Comparison of ENCODE assay signal across 16 cellular contexts in the genomic region with DNA sequence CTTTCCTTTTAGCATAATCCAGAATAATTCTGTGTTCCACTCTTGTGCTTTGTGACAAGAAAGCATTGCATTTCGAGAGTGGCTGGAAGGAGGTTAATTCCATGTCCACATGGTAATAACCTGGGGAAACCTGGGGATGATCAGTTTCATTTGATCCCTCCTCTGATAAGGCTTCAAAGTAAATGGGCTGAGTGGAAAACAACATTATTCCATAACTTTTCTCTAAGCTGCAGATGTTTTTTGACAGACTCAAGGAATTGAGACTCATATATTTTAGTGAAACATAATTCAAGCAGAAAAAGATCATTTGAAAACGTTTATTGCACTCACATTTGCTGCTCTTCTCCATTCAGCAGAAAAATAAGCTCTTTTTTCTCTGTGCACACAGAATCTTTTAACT. TPM values are rescaled to one million over a fixed set of nuclear protein-coding genes. Genes with fewer than 3 reads are reported as not detected.
DNase-seq lines count a peak whose midpoint lies in the region; ATAC-seq and TF ChIP-seq lines count a peak whose summit lies in the region.
"Had no signal": no experiment of that assay in that cellular context is flagged by ENCODE, and none has a peak within 500 bp of the region (broad histone marks: within the 10 kb centered on the region; RNA-seq: fewer than 3 reads in every experiment).

No MANE protein-coding gene starts in this region.

- ATAC-seq in GM23338, result no peak
- ATAC-seq: HCT116 had no signal

- H3K9me3 ChIP-seq in HEK293 (ENCODE audit: control insufficient read depth, insufficient read depth, low read depth, low read length), result no peaks in the 10 kb centered on the region
- H3K9me3 ChIP-seq in prostate gland, result no peaks in the 10 kb centered on the region

- H3F3A ChIP-seq in GM23338 (replicated peaks; ENCODE audit: low read depth), result no peaks in the 10 kb centered on the region

- H3K4me3 ChIP-seq in GM23338 (no peak overlapping the region), HEK293 (ENCODE audit: low read depth, low read length) (no peak overlapping the region), prostate gland (no peak overlapping the region)
- H3K4me3 ChIP-seq: GM23248 had no signal

- no peaks in the 10 kb centered on the region for H4K20me1 ChIP-seq in GM23338 (replicated peaks; ENCODE audit: insufficient read depth)

- H3K4me1 Mint-ChIP-seq in GM23338 (peaks cover 19% of the 10 kb centered on the region), brain (peaks cover 68% of the 10 kb centered on the region)
- H3K4me1 Mint-ChIP-seq: CD4-positive, alpha-beta memory T cell had no signal

- H3K79me2 ChIP-seq in GM23338 (replicated peaks; ENCODE audit: insufficient read depth), result no peaks in the 10 kb centered on the region

- no peak overlapping the region for H3K4me3 Mint-ChIP-seq in GM23338
- H3K4me3 Mint-ChIP-seq in brain, result peak overlapping the region in 1 of 5 experiments; percentile 22
- H3K4me3 Mint-ChIP-seq: CD4-positive, alpha-beta memory T cell; H9; HFFc6 had no signal

- 24% methylated on average over 2 of the region's 2 CpGs for WGBS in prostate gland

- H3K27ac ChIP-seq in GM23338 (ENCODE audit: low read depth) (no peak overlapping the region), HEK293 (ENCODE audit: extremely low read depth, low read depth, low read length) (no peak overlapping the region), prostate gland (no peak overlapping the region)
- H3K27ac ChIP-seq: GM23248 had no signal

- no peak for TF ChIP-seq POLR2A in prostate gland (IDR thresholded peaks at IDR 0.05)

- H3K36me3 Mint-ChIP-seq in GM23338 (ENCODE audit: low read depth) (no peaks in the 10 kb centered on the region), brain (no peaks in the 10 kb centered on the region)
- H3K36me3 Mint-ChIP-seq: CD4-positive, alpha-beta memory T cell had no signal

- H3K4me1 ChIP-seq in GM23338 (ENCODE audit: insufficient read depth), result peaks cover 15% of the 10 kb centered on the region
- H3K4me1 ChIP-seq in HEK293 (ENCODE audit: control insufficient read depth, insufficient read depth, low read length), result peaks cover 12% of the 10 kb centered on the region; the same call in 1 of the 2 replicates
- H3K4me1 ChIP-seq in prostate gland (replicated peaks), result no peaks in the 10 kb centered on the region

- H3K27ac Mint-ChIP-seq in GM23338 (no peak overlapping the region), brain (peak overlapping the region in 3 of 5 experiments; percentile 4 to 53 (median 18))
- H3K27ac Mint-ChIP-seq: CD4-positive, alpha-beta memory T cell; HFFc6 had no signal

- no peaks in the 10 kb centered on the region for H3K9me2 ChIP-seq in GM23338 (ENCODE audit: insufficient read depth)

- H2AFZ ChIP-seq in GM23338, result 0 out of 2 replicates have a peak overlapping the region, but pooled peaks have one; percentile 2
- H2AFZ ChIP-seq: GM23248 had no signal

- POLR2A ChIA-PET in HEK293 (lab: Yijun Ruan, JAX), result no interaction called here

- H3K4me2 ChIP-seq in GM23338, result no peak overlapping the region

- H3K36me3 ChIP-seq in GM23338 (ENCODE audit: insufficient read depth), result no peaks in the 10 kb centered on the region
- no peaks in the 10 kb centered on the region for H3K36me3 ChIP-seq in HEK293 (ENCODE audit: control insufficient read depth in 2 of 2, insufficient read depth in 1 of 2, low read length in 2 of 2)
- H3K36me3 ChIP-seq in prostate gland, result no peaks in the 10 kb centered on the region

- H3K27me3 Mint-ChIP-seq in GM23338 (ENCODE audit: insufficient read depth, low read depth, poor library complexity), result no peaks in the 10 kb centered on the region
- H3K27me3 Mint-ChIP-seq in brain, result no peaks in the 10 kb centered on the region
- H3K27me3 Mint-ChIP-seq: CD4-positive, alpha-beta memory T cell had no signal

- no peaks in the 10 kb centered on the region for H3K27me3 ChIP-seq in GM23338 (ENCODE audit: insufficient read depth)
- no peaks in the 10 kb centered on the region for H3K27me3 ChIP-seq in prostate gland (replicated peaks; ENCODE audit: insufficient read depth)

- CTCF ChIA-PET in HEK293 (lab: Yijun Ruan, JAX), result interaction anchor here (0.6 kb wide), 1 partner anchor 9 kb away, joined by 3 read pairs; no protein-coding TSS in a partner anchor

- intact Hi-C loops in prostate gland (cut with DNase I), result no loop called here

- TF ChIP-seq CTCF in GM23338 (conservative IDR thresholded peaks at IDR 0.05; ENCODE audit: low read depth in 2 of 2), result no peak
- TF ChIP-seq CTCF in HEK293 (tag by site-specific recombination; IDR thresholded peaks at IDR 0.05), result no peak
- TF ChIP-seq CTCF in brain (conservative IDR thresholded peaks at IDR 0.05), result no peak
- TF ChIP-seq CTCF in prostate gland (IDR thresholded peaks at IDR 0.05), result no peak

- H3K9me3 Mint-ChIP-seq in GM23338 (no peaks in the 10 kb centered on the region), brain (no peaks in the 10 kb centered on the region)
- H3K9me3 Mint-ChIP-seq: H9 had no signal

- DNase-seq in GM23338 (ENCODE audit: low spot score) (no peak), DMS153 treated with DMSO at 0.1 percent for 48 hours (lab: John Stamatoyannopoulos, UW; ENCODE audit: unreplicated experiment) (no peak), medulla oblongata (ENCODE audit: extremely low spot score) (no peak), prostate gland (ENCODE audit: low spot score) (no peak)
- DNase-seq: C1 segment of cervical spinal cord; Calu3; CD4-positive, alpha-beta memory T cell; COR-L47; DND-41; GM23248; H9; HFFc6 had no signal

TF ChIP-seq in GM23338, 12 proteins besides CTCF, POLR2A, EP300 and RAD21 (continues in another document):
- TF ChIP-seq STAT1 (IDR thresholded peaks at IDR 0.05; ENCODE audit: unreplicated experiment) (no peak), NANOG (IDR thresholded peaks at IDR 0.05; ENCODE audit: borderline replicate concordance) (no peak), EZH2phosphoT487 (IDR thresholded peaks at IDR 0.05; ENCODE audit: unreplicated experiment) (no peak), ETS1 (IDR thresholded peaks at IDR 0.05) (no peak), ZNF114 (CRISPR knock-in tag; IDR thresholded peaks at IDR 0.05) (no peak), JUNB (IDR thresholded peaks at IDR 0.05; ENCODE audit: unreplicated experiment) (no peak), CREB1 (CRISPR knock-in tag; IDR thresholded peaks at IDR 0.05; ENCODE audit: low read depth) (no peak)

TF ChIP-seq in HEK293, 187 proteins besides CTCF, POLR2A, EP300 and RAD21:
- TF ChIP-seq PRDM6 (tag by site-specific recombination; IDR thresholded peaks at IDR 0.05), result peak; percentile 62
- TF ChIP-seq ZNF473 (tag by site-specific recombination; IDR thresholded peaks at IDR 0.05), result no peak

RNA-seq across cellular contexts. Expression of gene ROBO2, which starts 44.6 kb away (rescaled TPM):
- total RNA-seq in GM23338 (2014; rRNA removed; shearing (Covaris generic)), result 4.3 and 7.8 TPM in 2 replicates
- polyA plus RNA-seq in GM23338 (2016; fragmentation: Nextera tagmentation; extraction: Ambion mirVana) (1.1 and 1.5 TPM in 2 replicates), brain (ENCODE audit: insufficient read depth, low read depth, low replicate concordance) (3.8 TPM)
- 10 to 100 TPM in 1 of 2 donors, 1 to 10 TPM in 1; 3.6 to 18.2 TPM for total RNA-seq in prostate gland
- total RNA-seq: A172; Calu3; CD4-positive, alpha-beta memory T cell had no signal
- polyA plus RNA-seq: CD4-positive, alpha-beta memory T cell had no signal
